31 cellular contexts compared by ENCODE assay signal in genomic region chr3:24514139-24514538, GRCh38. TPM values are rescaled to one million over a fixed set of nuclear protein-coding genes. Genes with fewer than 3 reads are reported as not detected.
"Had no signal": no experiment of that assay in that cellular context is flagged by ENCODE, and none has a peak within 500 bp of the region (broad histone marks: within the 10 kb centered on the region; RNA-seq: fewer than 3 reads in every experiment).

No MANE protein-coding gene starts in this region.

- H3K4me1 Mint-ChIP-seq: activated CD4-positive, alpha-beta T cell treated with anti-CD3 and anti-CD28 coated beads, Interleukin-2, amount 10 ng/mL, durations not matched to agents 24 days and 14 days; T-cell had no signal

- ATAC-seq: activated T-cell treated with anti-CD3 and anti-CD28 coated beads, Interleukin-2, amount 50 U/mL, for 4 hours; Panc1; Right ventricle myocardium inferior; T-cell had no signal

- H3K27ac ChIP-seq: breast epithelium, SK-N-MC had no signal

- H3K36me3 Mint-ChIP-seq: activated CD4-positive, alpha-beta memory T cell treated with anti-CD3 and anti-CD28 coated beads for 36 hours; activated naive CD8-positive, alpha-beta T cell; T-cell had no signal

- H3K9me3 Mint-ChIP-seq: activated B cell treated with CpG ODN at 0.5 μM for 24 hours; activated CD4-positive, alpha-beta memory T cell treated with anti-CD3 and anti-CD28 coated beads for 36 hours; activated CD4-positive, alpha-beta T cell treated with anti-CD3 and anti-CD28 coated beads, Interleukin-2, amount 10 ng/mL, durations not matched to agents 24 days and 14 days; activated T-cell treated with anti-CD3 and anti-CD28 coated beads, Interleukin-2, amount 50 U/mL, for 4 hours; T-cell had no signal

- H3K9me3 ChIP-seq: breast epithelium, MG63 had no signal

- H3K4me3 ChIP-seq: breast epithelium, MG63, SK-N-MC had no signal

- H3K36me3 ChIP-seq: breast epithelium, MG63 had no signal

- H3K27me3 ChIP-seq: breast epithelium, MG63 had no signal

- H3K27ac Mint-ChIP-seq: activated B cell treated with CpG ODN at 0.5 μM for 24 hours; activated CD4-positive, alpha-beta memory T cell treated with anti-CD3 and anti-CD28 coated beads for 36 hours; activated CD4-positive, alpha-beta T cell treated with anti-CD3 and anti-CD28 coated beads, Interleukin-2, amount 10 ng/mL, durations not matched to agents 24 days and 14 days; activated naive CD8-positive, alpha-beta T cell; T-cell had no signal

- DNase-seq: activated B cell treated with CpG ODN at 0.5 μM for 24 hours; activated CD4-positive, alpha-beta memory T cell treated with anti-CD3 and anti-CD28 coated beads for 36 hours; activated CD4-positive, alpha-beta T cell treated with anti-CD3 and anti-CD28 coated beads for 1 hour; activated CD4-positive, alpha-beta T cell treated with anti-CD3 and anti-CD28 coated beads, Interleukin-2, amount 10 ng/mL, durations not matched to agents 24 days and 14 days; activated CD8-positive, alpha-beta memory T cell treated with anti-CD3 and anti-CD28 coated beads for 24 hours; activated effector memory CD4-positive, alpha-beta T cell treated with anti-CD3 and anti-CD28 coated beads, Interleukin-2, amount 50 U/mL, for 16 hours; activated naive CD4-positive, alpha-beta T cell treated with Interleukin-2 at 50 U/mL for 16 hours; activated T-cell treated with anti-CD3 and anti-CD28 coated beads, Interleukin-2, amount 50 U/mL, for 4 hours; caudate nucleus; Kasumi-1; MG63; MV-4-11; NCI-H1092 treated with DMSO at 0.1 percent for 48 hours; NCI-H1417 treated with DMSO at 0.1 percent for 48 hours; NCI-H1694; NCI-H2029; NCI-H345; NCI-H510A; NCI-H526 treated with DMSO at 0.1 percent for 48 hours; NCI-H82; RPMI8226; T-cell; T-helper 2 cell; T1000 had no signal

- H3K4me3 Mint-ChIP-seq: activated B cell treated with CpG ODN at 0.5 μM for 24 hours; activated CD4-positive, alpha-beta memory T cell treated with anti-CD3 and anti-CD28 coated beads for 36 hours; activated CD4-positive, alpha-beta T cell treated with anti-CD3 and anti-CD28 coated beads, Interleukin-2, amount 10 ng/mL, durations not matched to agents 24 days and 14 days; activated naive CD8-positive, alpha-beta T cell; activated T-cell treated with anti-CD3 and anti-CD28 coated beads, Interleukin-2, amount 50 U/mL, for 4 hours; T-cell had no signal

- FAIRE-seq: TTC549 had no signal

- H3K4me1 ChIP-seq: breast epithelium had no signal

RNA-seq across cellular contexts. Expression of gene THRB, which starts 19.5 kb away (rescaled TPM):
- total RNA-seq: activated CD4-positive, alpha-beta memory T cell treated with anti-CD3 and anti-CD28 coated beads for 36 hours; activated CD4-positive, alpha-beta T cell treated with anti-CD3 and anti-CD28 coated beads, Interleukin-2, amount 10 ng/mL, durations not matched to agents 24 days and 14 days; activated T-cell treated with anti-CD3 and anti-CD28 coated beads, Interleukin-2, amount 50 U/mL, for 4 hours; OCI-LY7 had no signal
